ENCODE assay signal across 23 cellular contexts in the genomic region with DNA sequence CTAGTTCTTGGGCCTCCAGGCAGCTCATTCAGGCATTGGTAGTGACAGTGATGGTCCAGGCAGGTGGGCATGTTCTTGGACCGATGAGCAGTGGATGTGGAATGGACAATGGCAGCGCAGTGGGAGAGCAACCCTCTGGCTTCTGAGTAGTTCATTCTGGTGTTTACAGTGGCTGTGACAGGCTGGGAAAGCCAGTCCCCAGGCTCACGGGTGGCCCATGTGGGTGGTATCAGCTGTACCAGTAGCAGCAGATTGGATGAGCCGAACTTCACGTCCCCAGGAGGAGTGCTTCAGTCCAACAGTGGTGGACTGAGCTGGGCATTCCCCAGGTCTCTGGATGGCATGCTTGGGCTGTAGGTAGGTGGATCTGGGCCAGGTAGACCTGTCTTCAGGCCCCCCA.
DNase-seq lines count a peak whose midpoint lies in the region; ATAC-seq, FAIRE-seq and TF ChIP-seq lines count a peak whose summit lies in the region.
"Had no signal": no experiment of that assay in that cellular context is flagged by ENCODE, and none has a peak within 500 bp of the region (broad histone marks: within the 10 kb centered on the region; RNA-seq: fewer than 3 reads in every experiment).

No MANE protein-coding gene starts in this region.

- no peak overlapping the region for H3K9ac ChIP-seq in H1 (replicated peaks in 1 of 4; ENCODE audit: extremely low read depth in 1 of 4, low read depth in 3 of 4, low read length in 3 of 4)
- peak overlapping the region; percentile 27 for H3K9ac ChIP-seq in neuronal stem cell (ENCODE audit: low read depth, low read length, poor library complexity)
- H3K9ac ChIP-seq: BLaER1 had no signal

- H2BK5ac ChIP-seq in H1 (ENCODE audit: low read depth, low read length) (no peak overlapping the region), neuronal stem cell (ENCODE audit: low read length) (peak overlapping the region; percentile 35)

- WGBS in H1 (ENCODE audit: extremely low coverage in 1 of 2, insufficient coverage in 1 of 2, insufficient read length in 1 of 2, insufficient replicate concordance in 2 of 2, low coverage in 1 of 2, low lambda C conversion rate in 2 of 2, missing lambda C conversion rate in 1 of 2), 2 experiments, result 93% methylated on average over 5 of the region's 5 CpGs; no CpG with 5 or more reads in 1 of the 2 experiments
- no CpG with 5 or more reads among the region's 5 CpGs for WGBS in neuronal stem cell (ENCODE audit: extremely low coverage in 2 of 2, insufficient read length in 2 of 2, insufficient replicate concordance in 1 of 2), 2 donors

- no peak overlapping the region for H2AK5ac ChIP-seq in H1 (ENCODE audit: low read depth, low read length)
- no peak overlapping the region for H2AK5ac ChIP-seq in neuronal stem cell (ENCODE audit: low read depth, low read length)

- no peaks in the 10 kb centered on the region for H3K36me3 ChIP-seq in H1 (ENCODE audit: control insufficient read depth in 2 of 4, insufficient read depth in 4 of 4, low read length in 3 of 4)
- H3K36me3 ChIP-seq in neuronal stem cell (replicated peaks in 1 of 2; ENCODE audit: control insufficient read depth in 2 of 2, insufficient read depth in 2 of 2, low read length in 2 of 2), result no peaks in the 10 kb centered on the region
- H3K36me3 ChIP-seq in upper lobe of right lung, result no peaks in the 10 kb centered on the region
- H3K36me3 ChIP-seq: BE2C, BLaER1 had no signal

- H3K4me2 ChIP-seq in H1 (ENCODE audit: insufficient read depth in 1 of 2, low read depth in 2 of 2, low read length in 2 of 2) (no peak overlapping the region), neuronal stem cell (ENCODE audit: insufficient read depth, low read length, poor library complexity, severe bottlenecking) (no peak overlapping the region)
- H3K4me2 ChIP-seq: BLaER1 had no signal

- TF ChIP-seq POLR2A in H1 (IDR thresholded peaks at IDR 0.05; ENCODE audit: control extremely low read depth in 1 of 2, low read depth in 2 of 2, low read length in 2 of 2), result no peak

- no peak overlapping the region for H2BK15ac ChIP-seq in H1 (ENCODE audit: low read length)
- H2BK15ac ChIP-seq in neuronal stem cell (ENCODE audit: low read length), result no peak overlapping the region

- ATAC-seq in stimulated activated naive CD8-positive, alpha-beta T cell treated with anti-CD3 and anti-CD28 coated beads, Interleukin-15, Interleukin-2, amounts not matched to agents 100 U/mL and 50 U/mL, for 24 hours, result peak; percentile 23
- ATAC-seq in stimulated activated naive CD8-positive, alpha-beta T cell treated with anti-CD3 and anti-CD28 coated beads, Interleukin-15, amount 100 ng/mL, for 72 hours, result no peak
- no peak for ATAC-seq in upper lobe of right lung
- ATAC-seq in GM21717 (IDR thresholded peaks at IDR 0.05; ENCODE audit: unreplicated experiment), result no peak
- ATAC-seq in omental fat pad (ENCODE audit: low FRiP score), result no peak
- ATAC-seq: CD8-positive, alpha-beta T cell had no signal

- H2BK120ac ChIP-seq in H1 (replicated peaks; ENCODE audit: low read depth, low read length) (no peak overlapping the region), neuronal stem cell (ENCODE audit: low read depth, low read length) (no peak overlapping the region)

- no peak overlapping the region for H3K4me3 ChIP-seq in H1 (ENCODE audit: extremely low read depth in 1 of 4, insufficient read depth in 2 of 4, low read depth in 3 of 4, low read length in 4 of 4)
- H3K4me3 ChIP-seq in neuronal stem cell (ENCODE audit: low read length in 2 of 2), result peak overlapping the region in 1 of 2 donors; percentile 53
- H3K4me3 ChIP-seq in upper lobe of right lung, result no peak overlapping the region
- H3K4me3 ChIP-seq: BLaER1 had no signal

- H2BK12ac ChIP-seq in H1 (ENCODE audit: low read depth, low read length) (no peak overlapping the region), neuronal stem cell (ENCODE audit: low read length) (no peak overlapping the region)

- TF ChIP-seq CTCF in H1 (IDR thresholded peaks at IDR 0.05; ENCODE audit: control extremely low read depth in 1 of 3, insufficient read depth in 1 of 3, low read depth in 1 of 3, low read length in 3 of 3), result no peak
- no peak for TF ChIP-seq CTCF in upper lobe of right lung (IDR thresholded peaks at IDR 0.05)
- TF ChIP-seq CTCF in omental fat pad (IDR thresholded peaks at IDR 0.05), result no peak

- H2AFZ ChIP-seq in H1 (ENCODE audit: low read length) (peak overlapping the region; percentile 22; the same call in 1 of the 2 replicates), neuronal stem cell (ENCODE audit: low read length) (no peak overlapping the region)

- H3K27ac Mint-ChIP-seq in stimulated activated naive CD8-positive, alpha-beta T cell treated with anti-CD3 and anti-CD28 coated beads, Interleukin-15, amount 100 ng/mL, for 72 hours, result no peak overlapping the region
- H3K27ac Mint-ChIP-seq in activated CD4-positive, alpha-beta T cell treated with anti-CD3 and anti-CD28 coated beads, Interleukin-2, amount 10 ng/mL, durations not matched to agents 24 days and 14 days, result no peak overlapping the region
- H3K27ac Mint-ChIP-seq: CD4-positive, alpha-beta T cell; CD8-positive, alpha-beta T cell had no signal

- no peak overlapping the region for H3K23ac ChIP-seq in H1 (ENCODE audit: insufficient read length)
- no peak overlapping the region for H3K23ac ChIP-seq in neuronal stem cell (ENCODE audit: low read depth, low read length, poor library complexity)

- intact Hi-C loops in upper lobe of right lung (cut with DNase I), result no loop called here
- intact Hi-C loops in activated CD4-positive, alpha-beta T cell treated with anti-CD3 and anti-CD28 coated beads, Interleukin-2, amount 10 ng/mL, durations not matched to agents 24 days and 14 days (cut with micrococcal nuclease), result no loop called here

- peaks cover 9 to 27% of the 10 kb centered on the region in 2 donors for H3K9me3 Mint-ChIP-seq in stimulated activated naive CD8-positive, alpha-beta T cell treated with anti-CD3 and anti-CD28 coated beads, Interleukin-15, amount 100 ng/mL, for 72 hours
- no peaks in the 10 kb centered on the region for H3K9me3 Mint-ChIP-seq in activated CD4-positive, alpha-beta T cell treated with anti-CD3 and anti-CD28 coated beads, Interleukin-2, amount 10 ng/mL, durations not matched to agents 24 days and 14 days

- TF ChIP-seq EP300 in H1 (IDR thresholded peaks at IDR 0.05; ENCODE audit: borderline replicate concordance in 1 of 2, low read depth in 2 of 2, low read length in 2 of 2), result no peak

- no peaks in the 10 kb centered on the region for H3K4me1 Mint-ChIP-seq in stimulated activated naive CD8-positive, alpha-beta T cell treated with anti-CD3 and anti-CD28 coated beads, Interleukin-15, amount 100 ng/mL, for 72 hours
- H3K4me1 Mint-ChIP-seq in activated CD4-positive, alpha-beta T cell treated with anti-CD3 and anti-CD28 coated beads, Interleukin-2, amount 10 ng/mL, durations not matched to agents 24 days and 14 days, result no peaks in the 10 kb centered on the region

- H3K79me1 ChIP-seq in H1 (ENCODE audit: low read depth, low read length) (no peaks in the 10 kb centered on the region), neuronal stem cell (ENCODE audit: low read depth, low read length) (no peaks in the 10 kb centered on the region)

- no peak overlapping the region for H3K4me3 Mint-ChIP-seq in stimulated activated naive CD8-positive, alpha-beta T cell treated with anti-CD3 and anti-CD28 coated beads, Interleukin-15, amount 100 ng/mL, for 72 hours
- H3K4me3 Mint-ChIP-seq in activated CD4-positive, alpha-beta T cell treated with anti-CD3 and anti-CD28 coated beads, Interleukin-2, amount 10 ng/mL, durations not matched to agents 24 days and 14 days, result no peak overlapping the region
- H3K4me3 Mint-ChIP-seq: CD4-positive, alpha-beta T cell; CD8-positive, alpha-beta T cell had no signal

- CTCF ChIA-PET in H1 (lab: Charles Lee; ENCODE audit: partially characterized antibody), result no interaction called here

- DNase-seq in stimulated activated naive CD8-positive, alpha-beta T cell treated with anti-CD3 and anti-CD28 coated beads, Interleukin-15, Interleukin-2, amounts not matched to agents 100 U/mL and 50 U/mL, for 24 hours, result no peak
- no peak for DNase-seq in stimulated activated naive CD8-positive, alpha-beta T cell treated with anti-CD3 and anti-CD28 coated beads, Interleukin-15, amount 100 ng/mL, for 72 hours
- DNase-seq in H1 (ENCODE audit: low read depth in 1 of 2, low spot score in 2 of 2) (no peak), neuronal stem cell (ENCODE audit: low spot score) (no peak), upper lobe of right lung (peak; percentile 48), omental fat pad (ENCODE audit: low spot score) (no peak)
- DNase-seq in activated CD4-positive, alpha-beta T cell treated with anti-CD3 and anti-CD28 coated beads, Interleukin-2, amount 10 ng/mL, durations not matched to agents 24 days and 14 days, result no peak
- DNase-seq: 8988T; ACHN; BE2C; C1 segment of cervical spinal cord; Caco-2; Calu3; CD8-positive, alpha-beta T cell; DMS79 treated with DMSO at 0.1 percent for 48 hours; GF-D8 had no signal

- H4K5ac ChIP-seq in H1 (ENCODE audit: insufficient read length, low read depth, low read length), result no peak overlapping the region

- H2BK20ac ChIP-seq in H1 (ENCODE audit: low read length), result no peak overlapping the region

- POLR2A ChIA-PET in H1 (lab: Charles Lee; ENCODE audit: partially characterized antibody), result no interaction called here

- no peak for TF ChIP-seq RAD21 in H1 (IDR thresholded peaks at IDR 0.05 in 1 of 2, conservative IDR thresholded peaks at IDR 0.05 in 1 of 2; ENCODE audit: low read depth in 2 of 2, low read length in 2 of 2)

- no peak overlapping the region for H3K56ac ChIP-seq in H1 (replicated peaks; ENCODE audit: insufficient read length, low read depth, low read length)

- H4K91ac ChIP-seq in H1 (replicated peaks; ENCODE audit: insufficient read length, low read length) (no peak overlapping the region), neuronal stem cell (ENCODE audit: low read depth, low read length, poor library complexity) (no peak overlapping the region)

- H3K4me1 ChIP-seq in H1 (replicated peaks in 1 of 4; ENCODE audit: control insufficient read depth in 3 of 4, insufficient read depth in 4 of 4, low read length in 3 of 4) (no peaks in the 10 kb centered on the region), neuronal stem cell (ENCODE audit: control insufficient read depth in 2 of 2, insufficient read depth in 1 of 2, low read depth in 1 of 2, low read length in 2 of 2) (no peaks in the 10 kb centered on the region), upper lobe of right lung (no peaks in the 10 kb centered on the region)
- H3K4me1 ChIP-seq: BE2C, BLaER1, Caco-2 had no signal

- no peak overlapping the region for H3K18ac ChIP-seq in H1 (ENCODE audit: extremely low read depth, low read length)
- no peak overlapping the region for H3K18ac ChIP-seq in neuronal stem cell (ENCODE audit: low read length)

- H3K14ac ChIP-seq in H1 (ENCODE audit: insufficient read length), result no peak overlapping the region
- no peak overlapping the region for H3K14ac ChIP-seq in neuronal stem cell (ENCODE audit: low read length)

- no peak for FAIRE-seq in H1 (lab: Jason Lieb, UNC)
- FAIRE-seq: D721Med, G401.6, GM12891, GM19239 had no signal

- H3K79me2 ChIP-seq in H1 (ENCODE audit: control insufficient read depth in 1 of 2, insufficient read depth in 2 of 2, low read length in 2 of 2), result no peaks in the 10 kb centered on the region

- H3K27ac ChIP-seq in H1 (ENCODE audit: low read depth, low read length) (no peak overlapping the region), neuronal stem cell (replicated peaks; ENCODE audit: low read length) (no peak overlapping the region), upper lobe of right lung (no peak overlapping the region)
- H3K27ac ChIP-seq: BLaER1 had no signal

- H3K23me2 ChIP-seq in H1 (ENCODE audit: low read depth, low read length), result no peaks in the 10 kb centered on the region

- H3K4ac ChIP-seq in H1 (replicated peaks; ENCODE audit: insufficient read length, low read depth, low read length) (no peak overlapping the region), neuronal stem cell (ENCODE audit: low read length) (no peak overlapping the region)

- H3K9me3 ChIP-seq in H1 (ENCODE audit: insufficient read depth in 2 of 2, low read depth in 1 of 2, low read length in 1 of 2) (no peaks in the 10 kb centered on the region), neuronal stem cell (replicated peaks in 1 of 2; ENCODE audit: control insufficient read depth in 2 of 2, insufficient read depth in 1 of 2, low read depth in 1 of 2, low read length in 2 of 2) (peaks cover 0 to 2% of the 10 kb centered on the region in 2 donors), upper lobe of right lung (no peaks in the 10 kb centered on the region)
- H3K9me3 ChIP-seq: BE2C, BLaER1, Caco-2 had no signal

- H3K36me3 Mint-ChIP-seq in activated CD4-positive, alpha-beta T cell treated with anti-CD3 and anti-CD28 coated beads, Interleukin-2, amount 10 ng/mL, durations not matched to agents 24 days and 14 days (ENCODE audit: low read depth), result no peaks in the 10 kb centered on the region
- H3K36me3 Mint-ChIP-seq: CD8-positive, alpha-beta T cell had no signal

- no peaks in the 10 kb centered on the region for H4K20me1 ChIP-seq in H1 (replicated peaks in 1 of 2; ENCODE audit: control insufficient read depth in 1 of 2, insufficient read depth in 2 of 2, low read length in 2 of 2)
- H4K20me1 ChIP-seq: BLaER1 had no signal

- H4K8ac ChIP-seq in H1 (ENCODE audit: extremely low read depth, insufficient read depth, low read length) (peak overlapping the region; percentile 51), neuronal stem cell (ENCODE audit: low read depth, low read length) (no peak overlapping the region)

- H3K27me3 ChIP-seq in H1 (replicated peaks in 1 of 4; ENCODE audit: control insufficient read depth in 3 of 4, extremely low read depth in 1 of 4, insufficient read depth in 3 of 4, low read length in 3 of 4) (no peaks in the 10 kb centered on the region), neuronal stem cell (ENCODE audit: control insufficient read depth in 3 of 3, insufficient read depth in 3 of 3, low read depth in 1 of 3, low read length in 3 of 3) (no peaks in the 10 kb centered on the region), upper lobe of right lung (no peaks in the 10 kb centered on the region)
- H3K27me3 ChIP-seq: BE2C, BLaER1 had no signal

- H3K27me3 Mint-ChIP-seq in stimulated activated naive CD8-positive, alpha-beta T cell treated with anti-CD3 and anti-CD28 coated beads, Interleukin-15, amount 100 ng/mL, for 72 hours, result no peaks in the 10 kb centered on the region
- H3K27me3 Mint-ChIP-seq in activated CD4-positive, alpha-beta T cell treated with anti-CD3 and anti-CD28 coated beads, Interleukin-2, amount 10 ng/mL, durations not matched to agents 24 days and 14 days, result no peaks in the 10 kb centered on the region
- H3K27me3 Mint-ChIP-seq: CD4-positive, alpha-beta T cell had no signal
